9 cellular contexts compared by ENCODE assay signal in the genomic region with DNA sequence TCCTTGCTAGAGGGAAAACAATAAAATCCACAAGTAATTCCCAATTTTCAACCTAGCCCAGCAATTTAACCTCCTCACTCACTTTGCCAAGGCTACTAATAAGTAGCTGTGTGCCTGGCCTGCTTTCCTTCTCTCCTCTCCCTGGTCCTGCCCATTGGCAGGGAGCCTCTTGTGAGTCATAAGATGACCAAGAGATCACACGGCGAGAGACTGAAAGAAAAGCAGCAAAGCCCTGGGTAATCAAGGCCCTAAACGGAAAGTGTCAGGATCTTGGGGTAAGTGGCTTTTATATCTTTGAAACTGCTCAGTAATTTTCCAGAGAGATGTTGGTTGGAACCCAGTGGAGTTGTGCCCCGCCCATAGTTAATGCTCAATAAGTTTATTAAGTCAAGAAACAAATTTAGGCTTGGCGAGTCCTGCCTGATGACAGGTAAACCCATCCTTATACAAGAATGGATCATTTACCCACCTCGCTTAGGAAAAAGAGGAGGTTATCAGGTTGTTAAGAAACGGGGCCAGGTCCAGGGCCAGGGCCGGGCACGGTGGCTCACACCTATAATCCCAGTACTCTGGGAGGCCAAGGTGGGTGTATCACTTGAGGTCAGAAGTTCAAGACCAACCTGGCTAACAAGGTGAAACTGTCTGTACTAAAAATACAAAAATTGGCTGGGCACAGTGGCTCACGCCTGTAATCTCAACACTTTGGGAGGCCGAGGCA. TPM values are rescaled to one million over a fixed set of nuclear protein-coding genes. Genes with fewer than 3 reads are reported as not detected.
DNase-seq lines count a peak whose midpoint lies in the region; ATAC-seq and TF ChIP-seq lines count a peak whose summit lies in the region.
"Had no signal": no experiment of that assay in that cellular context is flagged by ENCODE, and none has a peak within 500 bp of the region (broad histone marks: within the 10 kb centered on the region; RNA-seq: fewer than 3 reads in every experiment).

No MANE protein-coding gene starts in this region.

- H3K9me3 ChIP-seq in ascending aorta (no peaks in the 10 kb centered on the region), BE2C (no peaks in the 10 kb centered on the region)

- ATAC-seq in left ventricle myocardium superior (peak; percentile 95), GM21526 (IDR thresholded peaks at IDR 0.05; ENCODE audit: low FRiP score, unreplicated experiment) (no peak), GM19455 (IDR thresholded peaks at IDR 0.05; ENCODE audit: unreplicated experiment) (no peak)

- TF ChIP-seq CTCF in ascending aorta (IDR thresholded peaks at IDR 0.05): no peak
- no peak for TF ChIP-seq CTCF in BE2C (IDR thresholded peaks at IDR 0.05; ENCODE audit: low read depth, low read length)

- no peaks in the 10 kb centered on the region for H3K36me3 ChIP-seq in ascending aorta
- peaks cover 2% of the 10 kb centered on the region; the same call in 1 of the 2 replicates for H3K36me3 ChIP-seq in BE2C

- DNase-seq in GOT3 (lab: John Stamatoyannopoulos, UW) (peak; percentile 13), ascending aorta (ENCODE audit: low spot score in 2 of 2) (peak; percentile 80 to 96), left ventricle myocardium superior (peak; percentile 74), BE2C (no peak)
- DNase-seq in activated T-cell treated with anti-CD3 and anti-CD28 coated beads, Interleukin-2, amount 50 U/mL, for 1 hour: no peak
- DNase-seq: NCI-H1105 had no signal

- H3K4me3 ChIP-seq in ascending aorta (no peak overlapping the region), skin epidermis (no peak overlapping the region), BE2C (ENCODE audit: low read depth, low read length) (no peak overlapping the region)

- intact Hi-C loops in ascending aorta (cut with DNase I) (no loop called here), left ventricle myocardium superior (cut with micrococcal nuclease) (no loop called here)

- H3K27ac ChIP-seq in ascending aorta (peak overlapping the region; percentile 89 to 93), skin epidermis (peak overlapping the region in 17 of 21 experiments; percentile 3 to 87 (median 69))

- H3K4me1 ChIP-seq in ascending aorta (peaks cover 3 to 17% of the 10 kb centered on the region in 2 donors), BE2C (no peaks in the 10 kb centered on the region)

- H3K27me3 ChIP-seq in ascending aorta: no peaks in the 10 kb centered on the region
- H3K27me3 ChIP-seq in BE2C: no peaks in the 10 kb centered on the region

RNA-seq across cellular contexts. Expression of a gene that starts 10.0 kb away (rescaled TPM):
- total RNA-seq in ascending aorta (16.4 TPM), left ventricle myocardium superior (13.7 TPM)
- polyA plus RNA-seq in BE2C (2012; ENCODE audit: insufficient read depth, insufficient read length, low read depth): 46.9 TPM

Comparison
In these comparisons a context has a peak if more than half of its experiments do, and no peak if none do; other contexts are left out.
1. DNase-seq: peak in GOT3 (single experiment), ascending aorta (2 of 2) and left ventricle myocardium superior (single experiment); none in BE2C (single experiment) and activated T-cell treated with anti-CD3 and anti-CD28 coated beads, Interleukin-2, amount 50 U/mL, for 1 hour (single experiment).